In the genomic region with DNA sequence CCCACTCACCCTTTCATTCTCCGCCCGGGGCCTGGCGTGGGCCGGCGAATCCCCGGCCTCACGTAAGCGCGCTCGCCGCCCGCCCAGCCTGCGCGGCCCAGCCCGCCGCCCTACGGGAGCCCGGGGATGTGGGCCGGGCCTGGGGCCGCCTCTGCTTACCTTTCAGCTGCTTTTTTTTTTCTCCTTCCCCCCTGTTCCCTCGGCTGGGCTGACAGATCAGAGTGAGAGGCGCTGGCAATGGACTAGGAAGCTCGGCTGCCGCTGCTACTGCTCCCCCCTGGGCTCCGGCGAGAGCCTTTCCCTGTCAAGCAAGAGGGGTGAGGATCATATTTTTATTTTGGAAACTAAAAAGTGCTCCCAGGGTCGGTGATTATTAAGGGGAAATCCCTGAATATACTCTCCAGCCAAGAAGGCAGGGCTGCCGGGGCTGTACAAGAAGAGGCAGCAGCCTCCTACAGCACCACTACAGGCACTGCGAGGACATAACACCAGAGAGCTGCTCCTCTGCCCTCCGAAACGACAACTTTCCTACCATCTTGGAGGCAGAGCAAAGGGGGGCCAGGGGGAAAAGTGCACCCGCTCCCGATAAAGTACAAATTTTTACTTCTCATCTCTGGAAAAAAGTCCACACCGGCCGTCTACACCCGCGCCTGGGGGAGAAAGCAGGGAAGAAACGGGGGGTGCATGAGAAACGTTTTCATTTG, we compare ENCODE assay signal across 8 cellular contexts. TPM values are rescaled to one million over a fixed set of nuclear protein-coding genes. Genes with fewer than 3 reads are reported as not detected.
A peak's percentile ranks its signal among the peaks of the same experiment; 100 is the strongest.
DNase-seq lines count a peak whose midpoint lies in the region; ATAC-seq and TF ChIP-seq lines count a peak whose summit lies in the region.

A gene with protein sequence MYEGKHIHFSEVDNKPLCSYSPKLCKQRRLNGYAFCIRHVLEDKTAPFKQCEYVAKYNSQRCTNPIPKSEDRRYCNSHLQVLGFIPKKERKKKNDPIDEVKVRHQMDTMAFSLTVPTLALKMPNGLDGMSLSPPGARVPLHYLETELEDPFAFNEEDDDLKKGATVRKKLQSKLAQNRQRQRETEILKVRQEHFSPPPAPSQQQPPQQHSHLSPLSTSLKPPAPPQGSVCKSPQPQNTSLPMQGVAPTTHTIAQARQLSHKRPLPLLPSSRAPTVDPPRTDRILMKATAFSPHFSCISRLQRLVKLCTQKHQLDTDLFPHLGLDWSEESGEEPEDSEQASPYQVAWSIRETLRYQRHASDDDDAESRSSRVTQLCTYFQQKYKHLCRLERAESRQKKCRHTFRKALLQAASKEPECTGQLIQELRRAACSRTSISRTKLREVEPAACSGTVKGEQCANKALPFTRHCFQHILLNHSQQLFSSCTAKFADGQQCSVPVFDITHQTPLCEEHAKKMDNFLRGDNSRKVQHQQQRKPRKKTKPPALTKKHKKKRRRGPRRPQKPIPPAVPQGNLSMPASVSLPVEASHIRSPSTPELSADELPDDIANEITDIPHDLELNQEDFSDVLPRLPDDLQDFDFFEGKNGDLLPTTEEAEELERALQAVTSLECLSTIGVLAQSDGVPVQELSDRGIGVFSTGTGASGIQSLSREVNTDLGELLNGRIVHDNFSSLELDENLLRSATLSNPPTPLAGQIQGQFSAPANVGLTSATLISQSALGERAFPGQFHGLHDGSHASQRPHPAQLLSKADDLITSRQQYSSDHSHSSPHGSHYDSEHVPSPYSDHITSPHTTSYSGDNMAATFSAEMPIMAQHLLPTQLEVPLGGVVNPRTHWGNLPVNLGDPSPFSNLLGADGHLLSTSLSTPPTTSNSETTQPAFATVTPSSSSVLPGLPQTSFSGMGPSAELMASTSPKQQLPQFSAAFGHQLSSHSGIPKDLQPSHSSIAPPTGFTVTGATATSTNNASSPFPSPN (minus strand): TSS at position 433 of the 704 bp plus-strand sequence. CDS start 23,158 bp downstream, outside the sequence.

- H3K4me3 ChIP-seq in GM12864 (ENCODE audit: low read depth, low read length) = peak within 1 kb of the TSS; percentile 78
- H3K4me3 ChIP-seq in heart right ventricle = peak within 1 kb of the TSS; percentile 85 to 97 (median 92)

- H3K4me1 Mint-ChIP-seq in activated naive CD8-positive, alpha-beta T cell treated with anti-CD3 and anti-CD28 coated beads, Interleukin-2, amount 50 U/mL, for 24 hours = peaks cover 47% of the 10 kb centered on the region
- peaks cover 26% of the 10 kb centered on the region for H3K4me1 Mint-ChIP-seq in progenitor cell of endocrine pancreas (ENCODE audit: low read depth)

- no peaks in the 10 kb centered on the region for H3K27me3 Mint-ChIP-seq in activated naive CD8-positive, alpha-beta T cell treated with anti-CD3 and anti-CD28 coated beads, Interleukin-2, amount 50 U/mL, for 24 hours
- no peaks in the 10 kb centered on the region for H3K27me3 Mint-ChIP-seq in progenitor cell of endocrine pancreas

- no peaks in the 10 kb centered on the region for H3K27me3 ChIP-seq in heart right ventricle

- no peaks in the 10 kb centered on the region for H3K9me3 ChIP-seq in heart right ventricle

- intact Hi-C loops in heart right ventricle (cut with DNase I) = loop anchor here in 5 of 10 donors (2.0 to 10.0 kb wide), 4 partner anchors 69 to 1606 kb away; partner anchors contain the start of genes EEF1B2 (in 4 of the 5) and NDUFS1 (in 4 of the 5)

- TF ChIP-seq CTCF in GM12864 (IDR thresholded peaks at IDR 0.05; ENCODE audit: low read depth, low read length, missing control alignments) (peak; percentile 76), heart right ventricle (IDR thresholded peaks at IDR 0.05) (peak in 8 of 9 donors; percentile 22 to 70 (median 53)), progenitor cell of endocrine pancreas (IDR thresholded peaks at IDR 0.05; ENCODE audit: unreplicated experiment) (peak; percentile 60)

- H3K36me3 Mint-ChIP-seq in activated naive CD8-positive, alpha-beta T cell treated with anti-CD3 and anti-CD28 coated beads, Interleukin-2, amount 50 U/mL, for 24 hours (ENCODE audit: low read depth) = no peaks in the 10 kb centered on the region
- peaks cover 5% of the 10 kb centered on the region for H3K36me3 Mint-ChIP-seq in progenitor cell of endocrine pancreas (ENCODE audit: insufficient read depth)

- peaks cover 0 to 34% (median 23%) of the 10 kb centered on the region in 9 donors for H3K4me1 ChIP-seq in heart right ventricle

- peak within 1 kb of the TSS; percentile 99 for H3K27ac Mint-ChIP-seq in activated naive CD8-positive, alpha-beta T cell treated with anti-CD3 and anti-CD28 coated beads, Interleukin-2, amount 50 U/mL, for 24 hours
- H3K27ac Mint-ChIP-seq in progenitor cell of endocrine pancreas = peak within 1 kb of the TSS; percentile 100

- H3K36me3 ChIP-seq in heart right ventricle = peaks cover 0 to 17% (median 0%) of the 10 kb centered on the region in 9 donors

- H3K4me3 Mint-ChIP-seq in activated naive CD8-positive, alpha-beta T cell treated with anti-CD3 and anti-CD28 coated beads, Interleukin-2, amount 50 U/mL, for 24 hours = peak within 1 kb of the TSS; percentile 94
- peak within 1 kb of the TSS; percentile 99 for H3K4me3 Mint-ChIP-seq in progenitor cell of endocrine pancreas (ENCODE audit: low read depth)

- H3K9me3 Mint-ChIP-seq in activated naive CD8-positive, alpha-beta T cell treated with anti-CD3 and anti-CD28 coated beads, Interleukin-2, amount 50 U/mL, for 24 hours = no peaks in the 10 kb centered on the region
- H3K9me3 Mint-ChIP-seq in progenitor cell of endocrine pancreas (ENCODE audit: low read depth) = no peaks in the 10 kb centered on the region

- ATAC-seq in HG02588 (IDR thresholded peaks at IDR 0.05; ENCODE audit: unreplicated experiment) (peak; percentile 82), heart right ventricle (peak; percentile 83 to 93 (median 88))
- peak; percentile 98 for ATAC-seq in activated naive CD8-positive, alpha-beta T cell treated with anti-CD3 and anti-CD28 coated beads, Interleukin-2, amount 50 U/mL, for 24 hours

- 0 to 1% methylated on average over 30 to 39 of the region's 39 CpGs for WGBS in heart right ventricle, 2 donors

- DNase-seq in GM12864 (ENCODE audit: low read depth) = peak; percentile 75
- peak; percentile 78 for DNase-seq in NCI-H1048 (lab: John Stamatoyannopoulos, UW)
- DNase-seq in SW 1271 (lab: John Stamatoyannopoulos, UW) = peak; percentile 59 to 90
- peak; percentile 75 for DNase-seq in activated naive CD8-positive, alpha-beta T cell treated with anti-CD3 and anti-CD28 coated beads, Interleukin-2, amount 50 U/mL, for 24 hours
- peak; percentile 66 to 76 for DNase-seq in heart right ventricle
- peak; percentile 42 for DNase-seq in progenitor cell of endocrine pancreas (ENCODE audit: low spot score, unreplicated experiment)
- DNase-seq in ureter (ENCODE audit: low spot score) = peak; percentile 78

- H3K27ac ChIP-seq in heart right ventricle = peak within 1 kb of the TSS; percentile 96 to 99 (median 98)

RNA-seq across cellular contexts. Expression of the gene that starts here (rescaled TPM):
- total RNA-seq in heart right ventricle (10 to 100 TPM; 12.5 to 26.3 (median 16.4) TPM), progenitor cell of endocrine pancreas (25.2 and 26.3 TPM in 2 replicates), ureter (42.8 TPM)
- polyA plus RNA-seq in heart right ventricle = 1 to 10 TPM; 1.1 to 3.7 TPM

Comparison
In these comparisons a context has a peak if more than half of its experiments do, and no peak if none do; other contexts are left out.
1. Peak in every context shown above with its lines: DNase-seq, ATAC-seq, H3K4me3 ChIP-seq and H3K27ac ChIP-seq.